In the genomic region with DNA sequence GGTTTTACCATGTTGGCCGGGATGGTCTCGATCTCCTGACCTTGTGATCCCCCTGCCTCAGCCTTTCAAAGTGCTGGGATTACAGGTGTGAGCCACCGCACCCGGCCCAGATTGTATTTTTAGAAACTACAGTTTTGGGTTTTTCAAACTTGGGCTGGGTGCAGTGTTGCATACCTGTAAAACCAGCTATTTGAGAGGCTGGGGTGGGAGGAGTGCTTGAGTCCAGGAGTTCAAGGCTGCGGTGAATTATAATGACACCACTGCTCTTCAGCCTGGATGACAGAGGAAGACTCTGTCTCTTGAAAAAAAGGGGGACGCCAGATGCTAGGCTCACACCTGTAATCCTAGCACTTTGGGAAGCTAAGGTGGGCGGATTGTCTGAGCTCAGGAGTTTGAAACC, we compare ENCODE assay signal across 14 cellular contexts. TPM values are rescaled to one million over a fixed set of nuclear protein-coding genes. Genes with fewer than 3 reads are reported as not detected.
A peak's percentile ranks its signal among the peaks of the same experiment; 100 is the strongest.
DNase-seq lines count a peak whose midpoint lies in the region; ATAC-seq and TF ChIP-seq lines count a peak whose summit lies in the region.
"Had no signal": no experiment of that assay in that cellular context is flagged by ENCODE, and none has a peak within 500 bp of the region (broad histone marks: within the 10 kb centered on the region; RNA-seq: fewer than 3 reads in every experiment).

No MANE protein-coding gene starts in this region.

- H3F3A ChIP-seq in GM23338 (replicated peaks; ENCODE audit: low read depth) = peaks cover 24% of the 10 kb centered on the region; the same call in 1 of the 2 replicates

- H3K9ac ChIP-seq in HUES6 (ENCODE audit: low read length) = no peak overlapping the region

- H3K27ac ChIP-seq in GM23338 (ENCODE audit: low read depth) (peak overlapping the region; percentile 100), HUES6 (ENCODE audit: low read depth, low read length) (peak overlapping the region; percentile 71; the same call in 1 of the 2 replicates), prostate gland (peak overlapping the region; percentile 16 to 59)
- H3K27ac ChIP-seq: A549, C4-2B had no signal

- H3K4me3 ChIP-seq in GM23338 (no peak overlapping the region), HUES6 (ENCODE audit: low read depth, low read length) (no peak overlapping the region), prostate gland (no peak overlapping the region)
- H3K4me3 ChIP-seq: A549, K562 had no signal

- no peak for TF ChIP-seq POLR2A in prostate gland (IDR thresholded peaks at IDR 0.05)

- ATAC-seq in GM23338 = no peak
- ATAC-seq in WTC11 = no peak
- ATAC-seq in GM21529 (IDR thresholded peaks at IDR 0.05; ENCODE audit: unreplicated experiment) = no peak
- ATAC-seq: A549, K562 had no signal

- CTCF ChIA-PET in WTC11 (lab: Charles Lee) = no interaction called here

- POLR2A ChIA-PET in WTC11 (lab: Charles Lee) = no interaction called here

- H3K27me3 ChIP-seq in GM23338 (ENCODE audit: insufficient read depth) (no peaks in the 10 kb centered on the region), HUES6 (ENCODE audit: control insufficient read depth, insufficient read depth, low read length) (no peaks in the 10 kb centered on the region), prostate gland (replicated peaks; ENCODE audit: insufficient read depth) (no peaks in the 10 kb centered on the region)
- H3K27me3 ChIP-seq: BE2C had no signal

- H3K27me3 Mint-ChIP-seq in GM23338 (ENCODE audit: insufficient read depth, low read depth, poor library complexity) (peaks cover 14% of the 10 kb centered on the region), WTC11 (ENCODE audit: low read depth) (no peaks in the 10 kb centered on the region)
- H3K27me3 Mint-ChIP-seq: CD4-positive, alpha-beta memory T cell had no signal

- H3K4me1 ChIP-seq in GM23338 (ENCODE audit: insufficient read depth) (peaks cover 62% of the 10 kb centered on the region), HUES6 (ENCODE audit: control insufficient read depth, insufficient read depth, low read length) (peaks cover 37% of the 10 kb centered on the region), prostate gland (replicated peaks) (peaks cover 3% of the 10 kb centered on the region)
- H3K4me1 ChIP-seq: BE2C had no signal

- no peak overlapping the region for H2AFZ ChIP-seq in GM23338

- 93% methylated on average over 7 of the region's 7 CpGs for WGBS in prostate gland

- no peak for TF ChIP-seq CTCF in GM23338 (conservative IDR thresholded peaks at IDR 0.05; ENCODE audit: low read depth in 2 of 2)
- TF ChIP-seq CTCF in WTC11 (IDR thresholded peaks at IDR 0.05) = no peak
- TF ChIP-seq CTCF in prostate gland (IDR thresholded peaks at IDR 0.05) = no peak

- H3K27ac Mint-ChIP-seq in GM23338 = peak overlapping the region; percentile 99
- H3K27ac Mint-ChIP-seq in WTC11 = peak overlapping the region; percentile 90
- H3K27ac Mint-ChIP-seq: CD4-positive, alpha-beta memory T cell had no signal

- no peaks in the 10 kb centered on the region for H3K9me3 ChIP-seq in HUES6 (ENCODE audit: control insufficient read depth, insufficient read depth, low read depth, low read length)
- no peaks in the 10 kb centered on the region for H3K9me3 ChIP-seq in prostate gland
- H3K9me3 ChIP-seq: A549, BE2C had no signal

- H3K4me3 Mint-ChIP-seq in GM23338 = no peak overlapping the region
- H3K4me3 Mint-ChIP-seq in WTC11 = no peak overlapping the region; the same call in 1 of the 2 replicates
- H3K4me3 Mint-ChIP-seq: CD4-positive, alpha-beta memory T cell had no signal

- H4K20me1 ChIP-seq in GM23338 (replicated peaks; ENCODE audit: insufficient read depth) = peaks cover 33% of the 10 kb centered on the region

- no peak overlapping the region for H3K4me2 ChIP-seq in GM23338
- H3K4me2 ChIP-seq: A549 had no signal

- H3K79me2 ChIP-seq in GM23338 (replicated peaks; ENCODE audit: insufficient read depth) = peaks cover 85% of the 10 kb centered on the region

- peaks cover 61% of the 10 kb centered on the region for H3K4me1 Mint-ChIP-seq in GM23338
- peaks cover 72% of the 10 kb centered on the region for H3K4me1 Mint-ChIP-seq in WTC11

- H3K36me3 Mint-ChIP-seq in GM23338 (ENCODE audit: low read depth) (peaks cover 85% of the 10 kb centered on the region), WTC11 (peaks cover 45% of the 10 kb centered on the region)

- H3K9me2 ChIP-seq in GM23338 (ENCODE audit: insufficient read depth) = no peaks in the 10 kb centered on the region

- DNase-seq in GM23338 (ENCODE audit: low spot score) (no peak), WTC11 (ENCODE audit: low spot score) (no peak), prostate gland (ENCODE audit: low spot score) (no peak), midbrain (lab: John Stamatoyannopoulos, UW) (no peak), HUDEP-2 (lab: John Stamatoyannopoulos, UW; ENCODE audit: unreplicated experiment in 76 of 76) (no peak)
- DNase-seq: BE2C; CD4-positive, alpha-beta memory T cell; DMS79; EL had no signal

- peaks cover 23% of the 10 kb centered on the region for H3K36me3 ChIP-seq in GM23338 (ENCODE audit: insufficient read depth)
- H3K36me3 ChIP-seq in HUES6 (ENCODE audit: control insufficient read depth, insufficient read depth, low read length) = peaks cover 41% of the 10 kb centered on the region
- no peaks in the 10 kb centered on the region for H3K36me3 ChIP-seq in prostate gland

- intact Hi-C loops in prostate gland (cut with DNase I) = loop anchor here (10.0 kb wide), 1 partner anchor 142 kb away; no protein-coding TSS in a partner anchor

- H3K9me3 Mint-ChIP-seq in GM23338 (no peaks in the 10 kb centered on the region; the same call in 2 of the 3 replicates), WTC11 (no peaks in the 10 kb centered on the region)
- H3K9me3 Mint-ChIP-seq: CD4-positive, alpha-beta memory T cell had no signal

TF ChIP-seq in GM23338, 12 proteins besides CTCF, POLR2A, EP300 and RAD21 (continues in another document):
- TF ChIP-seq ZNF114 (CRISPR knock-in tag; IDR thresholded peaks at IDR 0.05) = no peak
- TF ChIP-seq JUNB (IDR thresholded peaks at IDR 0.05; ENCODE audit: unreplicated experiment) = no peak
- no peak for TF ChIP-seq NANOG (IDR thresholded peaks at IDR 0.05; ENCODE audit: borderline replicate concordance)
- TF ChIP-seq, protein P1, sequence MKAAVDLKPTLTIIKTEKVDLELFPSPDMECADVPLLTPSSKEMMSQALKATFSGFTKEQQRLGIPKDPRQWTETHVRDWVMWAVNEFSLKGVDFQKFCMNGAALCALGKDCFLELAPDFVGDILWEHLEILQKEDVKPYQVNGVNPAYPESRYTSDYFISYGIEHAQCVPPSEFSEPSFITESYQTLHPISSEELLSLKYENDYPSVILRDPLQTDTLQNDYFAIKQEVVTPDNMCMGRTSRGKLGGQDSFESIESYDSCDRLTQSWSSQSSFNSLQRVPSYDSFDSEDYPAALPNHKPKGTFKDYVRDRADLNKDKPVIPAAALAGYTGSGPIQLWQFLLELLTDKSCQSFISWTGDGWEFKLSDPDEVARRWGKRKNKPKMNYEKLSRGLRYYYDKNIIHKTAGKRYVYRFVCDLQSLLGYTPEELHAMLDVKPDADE (IDR thresholded peaks at IDR 0.05) = no peak

TF ChIP-seq in WTC11, 78 proteins besides CTCF, POLR2A, EP300 and RAD21 (continues in another document):
- TF ChIP-seq, protein P2, sequence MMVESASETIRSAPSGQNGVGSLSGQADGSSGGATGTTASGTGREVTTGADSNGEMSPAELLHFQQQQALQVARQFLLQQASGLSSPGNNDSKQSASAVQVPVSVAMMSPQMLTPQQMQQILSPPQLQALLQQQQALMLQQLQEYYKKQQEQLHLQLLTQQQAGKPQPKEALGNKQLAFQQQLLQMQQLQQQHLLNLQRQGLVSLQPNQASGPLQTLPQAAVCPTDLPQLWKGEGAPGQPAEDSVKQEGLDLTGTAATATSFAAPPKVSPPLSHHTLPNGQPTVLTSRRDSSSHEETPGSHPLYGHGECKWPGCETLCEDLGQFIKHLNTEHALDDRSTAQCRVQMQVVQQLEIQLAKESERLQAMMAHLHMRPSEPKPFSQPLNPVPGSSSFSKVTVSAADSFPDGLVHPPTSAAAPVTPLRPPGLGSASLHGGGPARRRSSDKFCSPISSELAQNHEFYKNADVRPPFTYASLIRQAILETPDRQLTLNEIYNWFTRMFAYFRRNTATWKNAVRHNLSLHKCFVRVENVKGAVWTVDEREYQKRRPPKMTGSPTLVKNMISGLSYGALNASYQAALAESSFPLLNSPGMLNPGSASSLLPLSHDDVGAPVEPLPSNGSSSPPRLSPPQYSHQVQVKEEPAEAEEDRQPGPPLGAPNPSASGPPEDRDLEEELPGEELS (CRISPR knock-in tag; IDR thresholded peaks at IDR 0.05) = no peak
- TF ChIP-seq FOXJ3 (CRISPR knock-in tag; IDR thresholded peaks at IDR 0.05; ENCODE audit: borderline replicate concordance) (no peak), TP53 (CRISPR knock-in tag; IDR thresholded peaks at IDR 0.05) (no peak), ZBTB21 (CRISPR knock-in tag; IDR thresholded peaks at IDR 0.05; ENCODE audit: borderline replicate concordance) (no peak), IRF2 (CRISPR knock-in tag; IDR thresholded peaks at IDR 0.05; ENCODE audit: borderline replicate concordance, low read depth) (no peak)
- TF ChIP-seq, protein P3, sequence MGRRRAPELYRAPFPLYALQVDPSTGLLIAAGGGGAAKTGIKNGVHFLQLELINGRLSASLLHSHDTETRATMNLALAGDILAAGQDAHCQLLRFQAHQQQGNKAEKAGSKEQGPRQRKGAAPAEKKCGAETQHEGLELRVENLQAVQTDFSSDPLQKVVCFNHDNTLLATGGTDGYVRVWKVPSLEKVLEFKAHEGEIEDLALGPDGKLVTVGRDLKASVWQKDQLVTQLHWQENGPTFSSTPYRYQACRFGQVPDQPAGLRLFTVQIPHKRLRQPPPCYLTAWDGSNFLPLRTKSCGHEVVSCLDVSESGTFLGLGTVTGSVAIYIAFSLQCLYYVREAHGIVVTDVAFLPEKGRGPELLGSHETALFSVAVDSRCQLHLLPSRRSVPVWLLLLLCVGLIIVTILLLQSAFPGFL (CRISPR knock-in tag; IDR thresholded peaks at IDR 0.05; ENCODE audit: borderline replicate concordance) = no peak

RNA-seq across cellular contexts. Expression of a gene that starts 4.2 kb away (rescaled TPM):
- 84.1 and 113 TPM in 2 replicates for total RNA-seq in GM23338 (2014; rRNA removed; shearing (Covaris generic))
- 109 and 125 TPM in 2 replicates for polyA plus RNA-seq in GM23338 (2016; fragmentation: Nextera tagmentation; extraction: Ambion mirVana)
- total RNA-seq in WTC11 (2021) (126 to 161 TPM (median 137 TPM) in 3 replicates), prostate gland (10 to 100 TPM; 13.0 to 18.1 TPM)

RNA-seq across cellular contexts. Expression of a gene that starts 6.3 kb away (rescaled TPM):
- 85.8 and 89.5 TPM in 2 replicates for total RNA-seq in GM23338 (2014; rRNA removed; shearing (Covaris generic))
- polyA plus RNA-seq in GM23338 (2016; fragmentation: Nextera tagmentation; extraction: Ambion mirVana) = 73.1 and 75.6 TPM in 2 replicates
- total RNA-seq in WTC11 (2021) (89.4 to 109 TPM (median 89.7 TPM) in 3 replicates), prostate gland (10 to 100 TPM; 35.4 to 54.7 TPM)

RNA-seq across cellular contexts. Expression of a gene that starts 51.0 kb away (rescaled TPM):
- total RNA-seq in GM23338 (2014; rRNA removed; shearing (Covaris generic)) = 21.6 TPM in 2 replicates
- polyA plus RNA-seq in GM23338 (2016; fragmentation: Nextera tagmentation; extraction: Ambion mirVana) = 19.1 and 20.4 TPM in 2 replicates
- total RNA-seq in WTC11 (2021) (34.8 to 39.8 TPM (median 38.8 TPM) in 3 replicates), prostate gland (100 to 1,000 TPM in 1 of 2 donors, 10 to 100 TPM in 1; 82.7 to 199 TPM)

Comparison
In these comparisons a context has a peak if more than half of its experiments do, and no peak if none do; other contexts are left out.
1. H3K27ac ChIP-seq: peak in every context shown above with its lines; median percentile 100 in GM23338; 71 in HUES6; 38 in prostate gland.